ENCODE assay signal across 15 cellular contexts in genomic region chr3:107999215-107999775, GRCh38.
DNase-seq lines count a peak whose midpoint lies in the region; ATAC-seq and TF ChIP-seq lines count a peak whose summit lies in the region.
"Had no signal": no experiment of that assay in that cellular context is flagged by ENCODE, and none has a peak within 500 bp of the region (broad histone marks: within the 10 kb centered on the region; RNA-seq: fewer than 3 reads in every experiment).

No MANE protein-coding gene starts in this region.

- H3K4me3 ChIP-seq in GM23248 = no peak overlapping the region
- no peak overlapping the region for H3K4me3 ChIP-seq in PC-9
- H3K4me3 ChIP-seq in right cardiac atrium (ENCODE audit: low read length) = no peak overlapping the region
- no peak overlapping the region for H3K4me3 ChIP-seq in CD8-positive, alpha-beta memory T cell (ENCODE audit: low read length)

- H3K36me3 Mint-ChIP-seq in CD8-positive, alpha-beta memory T cell = no peaks in the 10 kb centered on the region
- H3K36me3 Mint-ChIP-seq: memory B cell; stimulated activated naive B cell treated with anti-CD40 and anti-IgM and Interleukin-4, amounts not matched to agents 10 μg/mL and 1 μg/mL and 100 μg/mL, for 72 hours had no signal

- H3K4me1 ChIP-seq in GM23248 (ENCODE audit: insufficient read depth) (peaks cover 9% of the 10 kb centered on the region), PC-9 (replicated peaks; ENCODE audit: insufficient read depth) (peaks cover 71% of the 10 kb centered on the region), right cardiac atrium (ENCODE audit: control insufficient read depth, insufficient read depth, low read length) (no peaks in the 10 kb centered on the region)
- no peaks in the 10 kb centered on the region for H3K4me1 ChIP-seq in CD8-positive, alpha-beta memory T cell (ENCODE audit: insufficient read depth, low read length)

- DNase-seq in GM23248 (peak; percentile 60), PC-9 (peak; percentile 82 to 99), epithelial cell of prostate (ENCODE audit: low read depth, low spot score) (no peak), myocyte (ENCODE audit: low read depth) (peak; percentile 58), NCI-H1417 (lab: John Stamatoyannopoulos, UW) (no peak), right cardiac atrium (no peak)
- no peak for DNase-seq in activated naive CD4-positive, alpha-beta T cell treated with Interleukin-2 at 50 U/mL for 16 hours
- DNase-seq in CD8-positive, alpha-beta memory T cell = no peak
- DNase-seq: activated CD4-positive, alpha-beta memory T cell treated with anti-CD3 and anti-CD28 coated beads, Interleukin-2, amount 10 ng/mL, durations not matched to agents 7 days and 5 days; C1 segment of cervical spinal cord; GF-D8; posterior cingulate gyrus; stimulated activated CD4-positive, alpha-beta T cell treated with anti-CD3 and anti-CD28 coated beads, Interleukin-2, amount 100 ng/mL, for 24 hours; stimulated activated naive B cell treated with anti-CD40 and anti-IgM and Interleukin-4, amounts not matched to agents 10 μg/mL and 1 μg/mL and 100 μg/mL, for 72 hours had no signal

- no peak overlapping the region for H3K4me3 Mint-ChIP-seq in CD8-positive, alpha-beta memory T cell
- H3K4me3 Mint-ChIP-seq: activated CD4-positive, alpha-beta memory T cell treated with anti-CD3 and anti-CD28 coated beads, Interleukin-2, amount 10 ng/mL, durations not matched to agents 7 days and 5 days; memory B cell; stimulated activated naive B cell treated with anti-CD40 and anti-IgM and Interleukin-4, amounts not matched to agents 10 μg/mL and 1 μg/mL and 100 μg/mL, for 72 hours had no signal

- H3F3A ChIP-seq in GM23248 (ENCODE audit: insufficient read depth) (peaks cover 5% of the 10 kb centered on the region; the same call in 1 of the 2 replicates), PC-9 (ENCODE audit: insufficient read depth, low read depth) (peaks cover 48% of the 10 kb centered on the region)

- TF ChIP-seq CTCF in PC-9 (conservative IDR thresholded peaks at IDR 0.05) = 0 out of 2 replicates have a peak, but pooled peaks have one; percentile 32

- H4K20me1 ChIP-seq in GM23248 (ENCODE audit: insufficient read depth) (no peaks in the 10 kb centered on the region), PC-9 (ENCODE audit: insufficient read depth) (no peaks in the 10 kb centered on the region)

- in situ Hi-C loops in GM23248 (cut with MboI) = no loop called here

- H3K27me3 ChIP-seq in GM23248 (replicated peaks; ENCODE audit: insufficient read depth) (no peaks in the 10 kb centered on the region), PC-9 (ENCODE audit: insufficient read depth, low read depth) (no peaks in the 10 kb centered on the region), right cardiac atrium (ENCODE audit: control insufficient read depth, insufficient read depth) (no peaks in the 10 kb centered on the region)
- H3K27me3 ChIP-seq in CD8-positive, alpha-beta memory T cell (ENCODE audit: insufficient read depth, low read length, poor library complexity, severe bottlenecking) = no peaks in the 10 kb centered on the region

- intact Hi-C loops in PC-9 (cut with micrococcal nuclease; ENCODE audit: unreplicated experiment) = loop anchor here (1.0 to 5.0 kb wide), 3 partner anchors 12 to 223 kb away; partner anchors contain the start of gene IFT57
- intact Hi-C loops in right cardiac atrium (cut with DNase I) = no loop called here

- H3K4me2 ChIP-seq in GM23248 (ENCODE audit: unreplicated experiment) (no peak overlapping the region), PC-9 (peak overlapping the region; percentile 58)

- peaks cover 0 to 3% (median 0%) of the 10 kb centered on the region in 3 donors for H3K4me1 Mint-ChIP-seq in CD8-positive, alpha-beta memory T cell
- H3K4me1 Mint-ChIP-seq: activated CD4-positive, alpha-beta memory T cell treated with anti-CD3 and anti-CD28 coated beads, Interleukin-2, amount 10 ng/mL, durations not matched to agents 7 days and 5 days had no signal

- no TSS peak for BruUV-seq in PC-9 (replicated peaks; lab: Mats Ljungman, UMichigan)

- H3K27ac ChIP-seq in GM23248 (no peak overlapping the region), PC-9 (peak overlapping the region; percentile 77), epithelial cell of prostate (peak overlapping the region; percentile 3), right cardiac atrium (ENCODE audit: low read length) (no peak overlapping the region)
- no peak overlapping the region for H3K27ac ChIP-seq in CD8-positive, alpha-beta memory T cell (ENCODE audit: low read depth, low read length)

- POLR2A ChIA-PET in PC-9 (lab: Charles Lee; ENCODE audit: unreplicated experiment) = no interaction called here
- POLR2A ChIA-PET in CD8-positive, alpha-beta memory T cell (lab: Charles Lee) = no interaction called here

- H3K27ac Mint-ChIP-seq in CD8-positive, alpha-beta memory T cell = no peak overlapping the region
- H3K27ac Mint-ChIP-seq: activated CD4-positive, alpha-beta memory T cell treated with anti-CD3 and anti-CD28 coated beads, Interleukin-2, amount 10 ng/mL, durations not matched to agents 7 days and 5 days; memory B cell; stimulated activated naive B cell treated with anti-CD40 and anti-IgM and Interleukin-4, amounts not matched to agents 10 μg/mL and 1 μg/mL and 100 μg/mL, for 72 hours had no signal

- H3K9me3 ChIP-seq in GM23248 (ENCODE audit: low read depth) (no peaks in the 10 kb centered on the region), PC-9 (ENCODE audit: insufficient read depth, low read depth) (peaks cover 7% of the 10 kb centered on the region; the same call in 1 of the 2 replicates), right cardiac atrium (ENCODE audit: control insufficient read depth, low read length) (no peaks in the 10 kb centered on the region)
- no peaks in the 10 kb centered on the region for H3K9me3 ChIP-seq in CD8-positive, alpha-beta memory T cell (ENCODE audit: low read length)

- CTCF ChIA-PET in PC-9 (lab: Charles Lee) = interaction anchor here (0.6 kb wide), 1 partner anchor 536 kb away, joined by 3 read pairs; no protein-coding TSS in a partner anchor
- CTCF ChIA-PET in CD8-positive, alpha-beta memory T cell (lab: Charles Lee) = no interaction called here

- H2AFZ ChIP-seq in GM23248 (no peak overlapping the region), PC-9 (no peak overlapping the region)

- H3K9me2 ChIP-seq in GM23248 (ENCODE audit: insufficient read depth) (0 out of 2 replicates have a peak, but pooled peaks cover 4% of the 10 kb centered on the region), PC-9 (ENCODE audit: insufficient read depth) (no peaks in the 10 kb centered on the region)

- H3K27me3 Mint-ChIP-seq in CD8-positive, alpha-beta memory T cell = no peaks in the 10 kb centered on the region
- H3K27me3 Mint-ChIP-seq: activated CD4-positive, alpha-beta memory T cell treated with anti-CD3 and anti-CD28 coated beads, Interleukin-2, amount 10 ng/mL, durations not matched to agents 7 days and 5 days; memory B cell; stimulated activated naive B cell treated with anti-CD40 and anti-IgM and Interleukin-4, amounts not matched to agents 10 μg/mL and 1 μg/mL and 100 μg/mL, for 72 hours had no signal

- WGBS in GM23248 (ENCODE audit: low coverage in 1 of 2, low lambda C conversion rate in 2 of 2, missing lambda C conversion rate in 2 of 2), 2 experiments = 84 to 86% methylated on average over 5 of the region's 5 CpGs
- 89% methylated on average over 5 of the region's 5 CpGs for WGBS in right cardiac atrium

- no peak overlapping the region for H3K9ac ChIP-seq in GM23248

- ATAC-seq in right cardiac atrium = no peak
- ATAC-seq: stimulated activated naive B cell treated with anti-CD40 and anti-IgM and Interleukin-4, amounts not matched to agents 10 μg/mL and 1 μg/mL and 100 μg/mL, for 72 hours had no signal

- no peaks in the 10 kb centered on the region for H3K79me2 ChIP-seq in GM23248 (ENCODE audit: insufficient read depth)
- no peaks in the 10 kb centered on the region for H3K79me2 ChIP-seq in PC-9 (ENCODE audit: low read depth)

- H3K9me3 Mint-ChIP-seq in CD8-positive, alpha-beta memory T cell = peaks cover 0 to 3% (median 0%) of the 10 kb centered on the region in 5 donors
- H3K9me3 Mint-ChIP-seq: activated CD4-positive, alpha-beta memory T cell treated with anti-CD3 and anti-CD28 coated beads, Interleukin-2, amount 10 ng/mL, durations not matched to agents 7 days and 5 days; memory B cell had no signal

- H3K36me3 ChIP-seq in GM23248 (ENCODE audit: low read depth) = no peaks in the 10 kb centered on the region
- no peaks in the 10 kb centered on the region for H3K36me3 ChIP-seq in PC-9 (ENCODE audit: low read depth)
- no peaks in the 10 kb centered on the region for H3K36me3 ChIP-seq in CD8-positive, alpha-beta memory T cell (ENCODE audit: insufficient read depth, low read length)

Comparison
In these comparisons a context has a peak if more than half of its experiments do, and no peak if none do; other contexts are left out.
1. DNase-seq: peak in GM23248 (single experiment), PC-9 (2 of 2) and myocyte (single experiment); none in epithelial cell of prostate (single experiment), NCI-H1417 (0 of 3), right cardiac atrium (0 of 3), activated naive CD4-positive, alpha-beta T cell treated with Interleukin-2 at 50 U/mL for 16 hours (single experiment) and CD8-positive, alpha-beta memory T cell (0 of 5).
2. H3K27ac ChIP-seq: peak in PC-9 (single experiment) and epithelial cell of prostate (single experiment); none in GM23248 (single experiment), right cardiac atrium (single experiment) and CD8-positive, alpha-beta memory T cell (single experiment).